Comparison of ENCODE assay signal across 8 cellular contexts in genomic region chr2:69645026-69645425, GRCh38. TPM values are rescaled to one million over a fixed set of nuclear protein-coding genes. Genes with fewer than 3 reads are reported as not detected.
DNase-seq lines count a peak whose midpoint lies in the region; ATAC-seq, FAIRE-seq and TF ChIP-seq lines count a peak whose summit lies in the region.

No MANE protein-coding gene starts in this region.

- BruUV-seq in endothelial cell of umbilical vein (replicated peaks; lab: Mats Ljungman, UMichigan), result no TSS peak

- POLR2A ChIA-PET in activated CD4-positive, alpha-beta T cell treated with anti-CD3 and anti-CD28 coated beads for 36 hours (lab: Charles Lee), result interaction anchor here (1.3 to 2.9 kb wide), 3 partner anchors 17 to 42 kb away, joined by 3 to 12 read pairs (median 4); no protein-coding TSS in a partner anchor
- POLR2A ChIA-PET in endothelial cell of umbilical vein (lab: Charles Lee), result interaction anchor here (1.4 kb wide), 1 partner anchor 29 kb away, joined by 4 read pairs; no protein-coding TSS in a partner anchor

- peaks cover 2% of the 10 kb centered on the region for H4K20me1 ChIP-seq in endothelial cell of umbilical vein (replicated peaks; ENCODE audit: control insufficient read depth, extremely low read depth, insufficient read depth, low read length)

- peaks cover 33% of the 10 kb centered on the region for H3K79me2 ChIP-seq in endothelial cell of umbilical vein (ENCODE audit: control insufficient read depth, insufficient read depth, low read length)

- H3K4me1 ChIP-seq in endothelial cell of umbilical vein (ENCODE audit: control insufficient read depth, extremely low read depth, insufficient read depth, low read length), result peaks cover 29% of the 10 kb centered on the region

- H3K4me3 ChIP-seq in endothelial cell of umbilical vein (replicated peaks in 1 of 3; ENCODE audit: insufficient read depth in 1 of 3, low read depth in 1 of 3, low read length in 3 of 3), result peak overlapping the region; percentile 86 to 97 (median 89)

- H3K27ac ChIP-seq in endothelial cell of umbilical vein (ENCODE audit: insufficient read depth, low read depth, low read length), result no peak overlapping the region

- ATAC-seq in activated CD4-positive, alpha-beta T cell treated with anti-CD3 and anti-CD28 coated beads for 36 hours, result no peak
- no peak for ATAC-seq in GM21526 (IDR thresholded peaks at IDR 0.05; ENCODE audit: low FRiP score, unreplicated experiment)

- H3K36me3 Mint-ChIP-seq in activated CD4-positive, alpha-beta T cell treated with anti-CD3 and anti-CD28 coated beads for 36 hours (ENCODE audit: low read depth), result peaks cover 27% of the 10 kb centered on the region

- dilution Hi-C loops in endothelial cell of umbilical vein (cut with MboI; ENCODE audit: extremely low pct_ligation_motif_present, low sequenced_read_pairs), result no loop called here

- peaks cover 3% of the 10 kb centered on the region for H3K9me3 Mint-ChIP-seq in activated CD4-positive, alpha-beta T cell treated with anti-CD3 and anti-CD28 coated beads for 36 hours (ENCODE audit: low read depth)

- peak overlapping the region; percentile 99 for H3K27ac Mint-ChIP-seq in activated CD4-positive, alpha-beta T cell treated with anti-CD3 and anti-CD28 coated beads for 36 hours

- H3K4me3 Mint-ChIP-seq in activated CD4-positive, alpha-beta T cell treated with anti-CD3 and anti-CD28 coated beads for 36 hours, result peak overlapping the region; percentile 82

- no peaks in the 10 kb centered on the region for H3K9me1 ChIP-seq in endothelial cell of umbilical vein (replicated peaks; ENCODE audit: control insufficient read depth, extremely low read depth, insufficient read depth, low read length)

- H3K27me3 Mint-ChIP-seq in activated CD4-positive, alpha-beta T cell treated with anti-CD3 and anti-CD28 coated beads for 36 hours, result no peaks in the 10 kb centered on the region

- intact Hi-C loops in activated CD4-positive, alpha-beta T cell treated with anti-CD3 and anti-CD28 coated beads for 36 hours (cut with DNase I, micrococcal nuclease), result loop anchor here in 1 of 2 experiments (2.0 to 10.0 kb wide), 6 partner anchors 16 to 440 kb away; partner anchors contain the start of gene PCBP1
- intact Hi-C loops in endothelial cell of umbilical vein (cut with micrococcal nuclease), result no loop called here

- DNase-seq in activated CD4-positive, alpha-beta T cell treated with anti-CD3 and anti-CD28 coated beads for 36 hours, result peak; percentile 33
- DNase-seq in activated CD4-positive, alpha-beta T cell treated with anti-CD3 and anti-CD28 coated beads for 48 hours, result no peak
- DNase-seq in T follicular helper cell (ENCODE audit: low read depth), result peak; percentile 28
- DNase-seq in endothelial cell of umbilical vein (ENCODE audit: low read depth, low spot score), result peak; percentile 42
- peak; percentile 72 for DNase-seq in pons (ENCODE audit: low spot score)
- no peak for DNase-seq in SHP77 treated with DMSO at 0.1 percent for 48 hours (lab: John Stamatoyannopoulos, UW)
- DNase-seq in activated CD8-positive, alpha-beta memory T cell treated with anti-CD3 and anti-CD28 coated beads, Interleukin-2, amount 50 U/mL, for 48 hours, result no peak

- H3K36me3 ChIP-seq in endothelial cell of umbilical vein (ENCODE audit: control insufficient read depth in 2 of 2, extremely low read depth in 1 of 2, insufficient read depth in 2 of 2, low read length in 2 of 2), result no peaks in the 10 kb centered on the region

- CTCF ChIA-PET in activated CD4-positive, alpha-beta T cell treated with anti-CD3 and anti-CD28 coated beads for 36 hours (lab: Charles Lee), result interaction anchor here (1.3 to 4.0 kb wide), 11 partner anchors 12 to 80 kb away, joined by 3 to 24 read pairs (median 8); no protein-coding TSS in a partner anchor
- CTCF ChIA-PET in endothelial cell of umbilical vein (lab: Charles Lee), result interaction anchor here (0.8 to 4.0 kb wide), 9 partner anchors 16 to 172 kb away, joined by 3 to 24 read pairs (median 5); no protein-coding TSS in a partner anchor

- FAIRE-seq in endothelial cell of umbilical vein (lab: Jason Lieb, UNC), result no peak

- peak overlapping the region; percentile 93 for H3K9ac ChIP-seq in endothelial cell of umbilical vein (replicated peaks; ENCODE audit: extremely low read depth, insufficient read depth, low read length)

- TF ChIP-seq CTCF in endothelial cell of umbilical vein (IDR thresholded peaks at IDR 0.05; ENCODE audit: extremely low read depth in 1 of 2, insufficient read depth in 1 of 2, low read depth in 1 of 2, low read length in 2 of 2), result no peak

- TF ChIP-seq POLR2A in endothelial cell of umbilical vein (IDR thresholded peaks at IDR 0.05; ENCODE audit: low read depth, low read length), result no peak

- H3K9me3 ChIP-seq in endothelial cell of umbilical vein (replicated peaks; ENCODE audit: control insufficient read depth, insufficient read depth, low read length), result no peaks in the 10 kb centered on the region

- H3K4me1 Mint-ChIP-seq in activated CD4-positive, alpha-beta T cell treated with anti-CD3 and anti-CD28 coated beads for 36 hours, result peaks cover 44% of the 10 kb centered on the region

- H2AFZ ChIP-seq in endothelial cell of umbilical vein (ENCODE audit: low read depth, low read length), result peak overlapping the region; percentile 76

- peak overlapping the region; percentile 74 for H3K4me2 ChIP-seq in endothelial cell of umbilical vein (ENCODE audit: insufficient read depth, low read length)

- H3K27me3 ChIP-seq in endothelial cell of umbilical vein (ENCODE audit: control insufficient read depth in 2 of 2, insufficient read depth in 2 of 2, low read length in 2 of 2), result no peaks in the 10 kb centered on the region

TF ChIP-seq in endothelial cell of umbilical vein, 7 proteins besides CTCF, POLR2A, EP300 and RAD21:
- TF ChIP-seq FOS (IDR thresholded peaks at IDR 0.05; ENCODE audit: borderline replicate concordance, insufficient read depth, low read length) (no peak), GATA2 (IDR thresholded peaks at IDR 0.05; ENCODE audit: insufficient read depth, insufficient read length, low read depth, low read length) (peak; percentile 75)

RNA-seq across cellular contexts. Expression of gene AAK1, which starts 1.5 kb away (rescaled TPM):
- 100 to 1,000 TPM in 1 of 2 experiments, 10 to 100 TPM in 1; 95.9 to 104 TPM for total RNA-seq in activated CD4-positive, alpha-beta T cell treated with anti-CD3 and anti-CD28 coated beads for 36 hours
- 116 and 127 TPM in 2 replicates for total RNA-seq in endothelial cell of umbilical vein
- 29.2 and 31.0 TPM in 2 replicates for polyA plus RNA-seq in endothelial cell of umbilical vein
- polyA plus RNA-seq in endothelial cell of umbilical vein (2011; cell fraction: cytosol; rRNA removed), result 41.4 and 42.4 TPM in 2 replicates
- 86.7 and 94.8 TPM in 2 replicates for polyA plus RNA-seq in endothelial cell of umbilical vein (2011; cell fraction: nucleus; rRNA removed)
- polyA plus RNA-seq in endothelial cell of umbilical vein (2012), result 45.3 and 54.2 TPM in 2 replicates
- polyA minus RNA-seq in endothelial cell of umbilical vein, result 94.4 and 98.8 TPM in 2 replicates
- 11.4 TPM for polyA minus RNA-seq in endothelial cell of umbilical vein (2011; cell fraction: cytosol; rRNA and poly(A)+ RNA removed)
- 152 and 180 TPM in 2 replicates for polyA minus RNA-seq in endothelial cell of umbilical vein (2011; cell fraction: nucleus; rRNA and poly(A)+ RNA removed)

Comparison
In these comparisons a context has a peak if more than half of its experiments do, and no peak if none do; other contexts are left out.
1. DNase-seq: peak in activated CD4-positive, alpha-beta T cell treated with anti-CD3 and anti-CD28 coated beads for 36 hours (single experiment), T follicular helper cell (single experiment), endothelial cell of umbilical vein (single experiment) and pons (single experiment); none in activated CD4-positive, alpha-beta T cell treated with anti-CD3 and anti-CD28 coated beads for 48 hours (single experiment), SHP77 treated with DMSO at 0.1 percent for 48 hours (single experiment) and activated CD8-positive, alpha-beta memory T cell treated with anti-CD3 and anti-CD28 coated beads, Interleukin-2, amount 50 U/mL, for 48 hours (single experiment).